ENCODE assay signal across 8 cellular contexts in genomic region chr2:74553892-74554820, GRCh38. TPM values are rescaled to one million over a fixed set of nuclear protein-coding genes. Genes with fewer than 3 reads are reported as not detected.
DNase-seq lines count a peak whose midpoint lies in the region; ATAC-seq and TF ChIP-seq lines count a peak whose summit lies in the region.

TSS of gene DOK1 (plus strand) at chr2:74554720. CDS start at chr2:74554755, 35 bp downstream.
TSS of gene LOXL3 (minus strand) at chr2:74553942. CDS start at chr2:74552634, 1,308 bp downstream.

- peak within 1 kb of the TSS; percentile 94 for H3K4me3 Mint-ChIP-seq in activated naive CD4-positive, alpha-beta T cell treated with anti-CD3 and anti-CD28 coated beads, Interleukin-2, amount 10 ng/mL, durations not matched to agents 7 days and 5 days

- peaks cover 3% of the 10 kb centered on the region for H4K20me1 ChIP-seq in osteoblast (ENCODE audit: insufficient read depth, low read length)

- H2AFZ ChIP-seq in osteoblast (ENCODE audit: low read length): peak within 1 kb of the TSS; percentile 82

- peak within 1 kb of the TSS; percentile 74 for H3K4me3 ChIP-seq in HUES48 (ENCODE audit: low read depth, low read length)
- peak within 1 kb of the TSS; percentile 93 for H3K4me3 ChIP-seq in osteoblast (ENCODE audit: insufficient read depth, low read length)
- peak within 1 kb of the TSS; percentile 66 to 73 for H3K4me3 ChIP-seq in testis

- no peaks in the 10 kb centered on the region for H3K9me3 ChIP-seq in HUES48 (ENCODE audit: control insufficient read depth, insufficient read depth, low read length)
- no peaks in the 10 kb centered on the region for H3K9me3 ChIP-seq in osteoblast (ENCODE audit: low read depth, low read length)
- no peaks in the 10 kb centered on the region for H3K9me3 ChIP-seq in testis

- 0 to 1% methylated on average over 15 to 56 of the region's 73 CpGs for WGBS in testis, 2 donors

- H3K27me3 ChIP-seq in HUES48 (ENCODE audit: control insufficient read depth, insufficient read depth, low read length) (peaks cover 51% of the 10 kb centered on the region), osteoblast (ENCODE audit: insufficient read depth, low read length) (no peaks in the 10 kb centered on the region), testis (no peaks in the 10 kb centered on the region)

- peak within 1 kb of the TSS; percentile 91 for H3K4me2 ChIP-seq in osteoblast (ENCODE audit: insufficient read depth, low read length)

- H3K36me3 ChIP-seq in HUES48 (ENCODE audit: control insufficient read depth, insufficient read depth, low read length): no peaks in the 10 kb centered on the region; the same call in 1 of the 2 replicates
- H3K36me3 ChIP-seq in osteoblast (ENCODE audit: insufficient read depth, low read length): peaks cover 53% of the 10 kb centered on the region
- no peaks in the 10 kb centered on the region for H3K36me3 ChIP-seq in testis (ENCODE audit: low read depth, missing control alignments)

- peaks cover 81% of the 10 kb centered on the region for H3K79me2 ChIP-seq in osteoblast (ENCODE audit: insufficient read depth, low read length)

- intact Hi-C loops in testis (cut with DNase I; ENCODE audit: low total_unique reads): no loop called here

- in situ Hi-C loops in Caki2 (cut with HindIII; ENCODE audit: low pct_unique_long_range_greater_than_20kb, low sequenced_read_pairs): no loop called here
- in situ Hi-C loops in SK-MEL-5 (cut with HindIII; ENCODE audit: low pct_unique_long_range_greater_than_20kb, low sequenced_read_pairs): no loop called here

- H3K27ac ChIP-seq in HUES48 (ENCODE audit: low read depth, low read length): peak within 1 kb of the TSS; percentile 93
- peak within 1 kb of the TSS; percentile 93 for H3K27ac ChIP-seq in osteoblast (ENCODE audit: low read depth, low read length)
- peak within 1 kb of the TSS; percentile 78 to 86 for H3K27ac ChIP-seq in testis

- TF ChIP-seq POLR2A in testis (IDR thresholded peaks at IDR 0.05): no peak

- H3K27me3 Mint-ChIP-seq in activated naive CD4-positive, alpha-beta T cell treated with anti-CD3 and anti-CD28 coated beads, Interleukin-2, amount 10 ng/mL, durations not matched to agents 7 days and 5 days: peaks cover 50% of the 10 kb centered on the region

- CTCF ChIA-PET in activated naive CD4-positive, alpha-beta T cell treated with anti-CD3 and anti-CD28 coated beads, Interleukin-2, amount 10 ng/mL, durations not matched to agents 7 days and 5 days (lab: Charles Lee): interaction anchor here (1.8 kb wide), 1 partner anchor 35 kb away, joined by 5 read pairs; no protein-coding TSS in a partner anchor

- peak within 1 kb of the TSS; percentile 89 for H3K27ac Mint-ChIP-seq in activated naive CD4-positive, alpha-beta T cell treated with anti-CD3 and anti-CD28 coated beads, Interleukin-2, amount 10 ng/mL, durations not matched to agents 7 days and 5 days

- peak; percentile 41 for ATAC-seq in GM21360 (IDR thresholded peaks at IDR 0.05; ENCODE audit: unreplicated experiment)

- DNase-seq in Caki2 (ENCODE audit: low read depth) (peak; percentile 75), SK-MEL-5 (ENCODE audit: low read depth, low spot score) (peak; percentile 87), globus pallidus (ENCODE audit: low spot score) (peak; percentile 69), osteoblast (ENCODE audit: insufficient read length, low spot score, missing footprints) (peak; percentile 99), testis (peak; percentile 93)
- peak; percentile 87 for DNase-seq in activated naive CD4-positive, alpha-beta T cell treated with anti-CD3 and anti-CD28 coated beads, Interleukin-2, amount 10 ng/mL, durations not matched to agents 7 days and 5 days

- H3K9me3 Mint-ChIP-seq in activated naive CD4-positive, alpha-beta T cell treated with anti-CD3 and anti-CD28 coated beads, Interleukin-2, amount 10 ng/mL, durations not matched to agents 7 days and 5 days: no peaks in the 10 kb centered on the region

- peaks cover 11% of the 10 kb centered on the region; the same call in 1 of the 2 replicates for H3K4me1 ChIP-seq in HUES48 (ENCODE audit: control insufficient read depth, insufficient read depth, low read length)
- peaks cover 73% of the 10 kb centered on the region for H3K4me1 ChIP-seq in osteoblast (ENCODE audit: insufficient read depth, low read length)
- H3K4me1 ChIP-seq in testis: peaks cover 21% of the 10 kb centered on the region

- H3K9ac ChIP-seq in HUES48 (ENCODE audit: low read depth, low read length): peak within 1 kb of the TSS; percentile 46

- no peak for TF ChIP-seq CTCF in osteoblast (IDR thresholded peaks at IDR 0.05; ENCODE audit: extremely low read depth, low read depth, low read length)
- TF ChIP-seq CTCF in testis (IDR thresholded peaks at IDR 0.05): peak in 1 of 3 experiments; percentile 31

- H3K4me1 Mint-ChIP-seq in activated naive CD4-positive, alpha-beta T cell treated with anti-CD3 and anti-CD28 coated beads, Interleukin-2, amount 10 ng/mL, durations not matched to agents 7 days and 5 days: peaks cover 33% of the 10 kb centered on the region

- H3K36me3 Mint-ChIP-seq in activated naive CD4-positive, alpha-beta T cell treated with anti-CD3 and anti-CD28 coated beads, Interleukin-2, amount 10 ng/mL, durations not matched to agents 7 days and 5 days: peaks cover 13% of the 10 kb centered on the region

RNA-seq across cellular contexts. Expression of gene DOK1, which starts in this region (rescaled TPM):
- total RNA-seq in Caki2 (2014; rRNA removed; shearing (Covaris generic); ENCODE audit: low replicate concordance): 19.7 and 21.9 TPM in 2 replicates
- total RNA-seq in SK-MEL-5 (2014; rRNA removed; shearing (Covaris generic)): 3.5 and 3.9 TPM in 2 replicates
- polyA plus RNA-seq in SK-MEL-5 (2015; cell fraction: cytosol; rRNA removed): 16.9 and 17.8 TPM in 2 replicates
- polyA plus RNA-seq in SK-MEL-5 (2015; cell fraction: nucleus; rRNA removed): 14.6 and 18.5 TPM in 2 replicates
- total RNA-seq in osteoblast (89.8 and 93.1 TPM in 2 replicates), testis (10 to 100 TPM; 11.2 to 19.3 TPM)
- 9.3 TPM for polyA plus RNA-seq in testis (ENCODE audit: insufficient read depth, low read depth, low replicate concordance)

RNA-seq across cellular contexts. Expression of gene LOXL3, which starts in this region (rescaled TPM):
- total RNA-seq in Caki2 (2014; rRNA removed; shearing (Covaris generic); ENCODE audit: low replicate concordance): 0.81 and 2.2 TPM in 2 replicates
- 29.6 and 30.4 TPM in 2 replicates for total RNA-seq in SK-MEL-5 (2014; rRNA removed; shearing (Covaris generic))
- 50.1 and 58.5 TPM in 2 replicates for polyA plus RNA-seq in SK-MEL-5 (2015; cell fraction: cytosol; rRNA removed)
- polyA plus RNA-seq in SK-MEL-5 (2015; cell fraction: nucleus; rRNA removed): 101 and 107 TPM in 2 replicates
- 64.8 and 97.4 TPM in 2 replicates for total RNA-seq in osteoblast
- 10 to 100 TPM; 13.1 to 15.2 TPM for total RNA-seq in testis
- 10.5 TPM for polyA plus RNA-seq in testis (ENCODE audit: insufficient read depth, low read depth, low replicate concordance)

Comparison
In these comparisons a context has a peak if more than half of its experiments do, and no peak if none do; other contexts are left out.
1. Peak in every context shown above with its lines: DNase-seq, ATAC-seq, H3K4me3 ChIP-seq and H3K27ac ChIP-seq.